In genomic region chr7:20340839-20341238, GRCh38 we compare ENCODE assay signal across 12 cellular contexts. TPM values are rescaled to one million over a fixed set of nuclear protein-coding genes. Genes with fewer than 3 reads are reported as not detected.
DNase-seq lines count a peak whose midpoint lies in the region; ATAC-seq and TF ChIP-seq lines count a peak whose summit lies in the region.
"Had no signal": no experiment of that assay in that cellular context is flagged by ENCODE, and none has a peak within 500 bp of the region (broad histone marks: within the 10 kb centered on the region; RNA-seq: fewer than 3 reads in every experiment).

No MANE protein-coding gene starts in this region.

- H3K9me3 ChIP-seq in tibial nerve: no peaks in the 10 kb centered on the region
- H3K9me3 ChIP-seq: Caco-2 had no signal

- peaks cover 0 to 14% (median 0%) of the 10 kb centered on the region in 3 donors for H3K36me3 ChIP-seq in tibial nerve

- DNase-seq in NCI-H1048 (lab: John Stamatoyannopoulos, UW) (peak; percentile 56), caudate nucleus (lab: John Stamatoyannopoulos, UW) (peak in 24 of 61 donors; percentile 7 to 79 (median 41)), left kidney (ENCODE audit: low read depth, low spot score) (peak; percentile 47), tibial nerve (ENCODE audit: low spot score in 2 of 2) (no peak), epidermal melanocyte (ENCODE audit: insufficient read length, low spot score) (no peak)
- DNase-seq: activated T-cell treated with anti-CD3 and anti-CD28 coated beads, Interleukin-2, amount 50 U/mL, for 4 hours; immature natural killer cell; NCI-H510A had no signal

- no peak for TF ChIP-seq POLR2A in tibial nerve (IDR thresholded peaks at IDR 0.05)

- ATAC-seq in GM21390 (IDR thresholded peaks at IDR 0.05; ENCODE audit: unreplicated experiment) (no peak), GM21381 (IDR thresholded peaks at IDR 0.05; ENCODE audit: unreplicated experiment) (no peak)
- ATAC-seq: activated T-cell treated with anti-CD3 and anti-CD28 coated beads, Interleukin-2, amount 50 U/mL, for 4 hours; stimulated activated memory B cell treated with anti-CD40 and anti-IgM and Interleukin-4, amounts not matched to agents 10 μg/mL and 1 μg/mL and 100 μg/mL, for 72 hours had no signal

- TF ChIP-seq EP300 in tibial nerve (IDR thresholded peaks at IDR 0.05): peak; percentile 69 to 84

- peaks cover 0 to 62% (median 8%) of the 10 kb centered on the region in 4 donors for H3K4me1 ChIP-seq in tibial nerve
- H3K4me1 ChIP-seq: Caco-2 had no signal

- TF ChIP-seq CTCF in tibial nerve (IDR thresholded peaks at IDR 0.05): no peak

- H3K27ac ChIP-seq in caudate nucleus (ENCODE audit: low read depth, low read length): peak overlapping the region; percentile 84
- H3K27ac ChIP-seq in tibial nerve: peak overlapping the region; percentile 68 to 98 (median 86)

- no peaks in the 10 kb centered on the region for H3K27me3 ChIP-seq in tibial nerve

- peak overlapping the region in 1 of 4 donors; percentile 29 for H3K4me3 ChIP-seq in tibial nerve

RNA-seq across cellular contexts. Expression of gene ITGB8, which starts 10.1 kb away (rescaled TPM):
- total RNA-seq in tibial nerve: 100 to 1,000 TPM; 199 to 606 (median 388) TPM

Comparison
In these comparisons a context has a peak if more than half of its experiments do, and no peak if none do; other contexts are left out.
1. DNase-seq: peak in NCI-H1048 (single experiment) and left kidney (single experiment); none in tibial nerve (0 of 2) and epidermal melanocyte (single experiment).